ENCODE assay signal across 1 cellular context in genomic region chr16:64211306-64211705, GRCh38.
TF ChIP-seq lines count a peak whose summit lies in the region.

No MANE protein-coding gene starts in this region.

TF ChIP-seq in SK-N-SH, 30 proteins besides CTCF, POLR2A, EP300 and RAD21 (continued from another document):
- TF ChIP-seq PBX3 (IDR thresholded peaks at IDR 0.05): no peak
- no peak for TF ChIP-seq GATA2 (CRISPR knock-in tag; IDR thresholded peaks at IDR 0.05)
- TF ChIP-seq POLR2AphosphoS5 (IDR thresholded peaks at IDR 0.05; ENCODE audit: low read depth, low read length): no peak
- no peak for TF ChIP-seq ZBTB33 (IDR thresholded peaks at IDR 0.05; ENCODE audit: borderline replicate concordance, low read depth)
- TF ChIP-seq FOSL2 (IDR thresholded peaks at IDR 0.05; ENCODE audit: borderline replicate concordance, low read depth): no peak
- TF ChIP-seq NRF1 (IDR thresholded peaks at IDR 0.05; ENCODE audit: low read depth, low read length): no peak
- TF ChIP-seq FOXJ3 (CRISPR knock-in tag; IDR thresholded peaks at IDR 0.05): no peak
- no peak for TF ChIP-seq JUND (IDR thresholded peaks at IDR 0.05)
- TF ChIP-seq TEAD4 (IDR thresholded peaks at IDR 0.05; ENCODE audit: borderline replicate concordance, insufficient read depth): no peak
- no peak for TF ChIP-seq IRF3 (IDR thresholded peaks at IDR 0.05; ENCODE audit: low read depth, low read length)
- TF ChIP-seq TCF12 (IDR thresholded peaks at IDR 0.05): no peak
